In genomic region chr11:12888525-12889158, GRCh38 we compare ENCODE assay signal across 8 cellular contexts.
DNase-seq lines count a peak whose midpoint lies in the region; ATAC-seq and TF ChIP-seq lines count a peak whose summit lies in the region.

No MANE protein-coding gene starts in this region.

- peak; percentile 59 for ATAC-seq in HG03135 (IDR thresholded peaks at IDR 0.05; ENCODE audit: unreplicated experiment)
- ATAC-seq in GM18861 (IDR thresholded peaks at IDR 0.05; ENCODE audit: unreplicated experiment) = no peak

- no peak for TF ChIP-seq POLR2A in lower leg skin (IDR thresholded peaks at IDR 0.05)

- TF ChIP-seq CTCF in GM12864 (IDR thresholded peaks at IDR 0.05; ENCODE audit: low read depth, low read length, missing control alignments) = peak; percentile 78
- TF ChIP-seq CTCF in lower leg skin (IDR thresholded peaks at IDR 0.05) = peak in 1 of 3 donors; percentile 9

- DNase-seq in GM12864 (ENCODE audit: low read depth) = peak; percentile 39
- peak; percentile 10 for DNase-seq in NCI-H524 treated with DMSO at 0.1 percent for 48 hours (lab: John Stamatoyannopoulos, UW)
- DNase-seq in activated CD4-positive, alpha-beta T cell treated with anti-CD3 and anti-CD28 coated beads, Interleukin-2, amount 50 U/mL, for 1 hour = peak; percentile 66
- DNase-seq in dermis microvascular lymphatic vessel endothelial cell (ENCODE audit: low read depth in 2 of 2) = peak; percentile 90 to 95
- DNase-seq in lower leg skin (ENCODE audit: low spot score in 2 of 2) = peak; percentile 83 to 95
- peak; percentile 27 to 61 (median 34) for DNase-seq in stimulated activated CD4-positive, alpha-beta T cell treated with anti-CD3 and anti-CD28 coated beads, TNF-alpha, amount 100 ng/mL, for 24 hours (ENCODE audit: low read depth in 3 of 3)

- no peak overlapping the region for H3K4me3 ChIP-seq in GM12864 (ENCODE audit: low read depth, low read length)
- H3K4me3 ChIP-seq in lower leg skin (ENCODE audit: low read depth, poor library complexity, severe bottlenecking) = no peak overlapping the region

- WGBS in lower leg skin, 2 donors = 16 to 23% methylated on average over 6 of the region's 6 CpGs

- intact Hi-C loops in lower leg skin (cut with DNase I; ENCODE audit: low total_unique reads) = loop anchor here (5.0 to 10.0 kb wide), 2 partner anchors 294 to 556 kb away; no protein-coding TSS in a partner anchor

Comparison
In these comparisons a context has a peak if more than half of its experiments do, and no peak if none do; other contexts are left out.
1. DNase-seq: peak in every context shown above with its lines; median percentile 92 in dermis microvascular lymphatic vessel endothelial cell; 89 in lower leg skin; 66 in activated CD4-positive, alpha-beta T cell treated with anti-CD3 and anti-CD28 coated beads, Interleukin-2, amount 50 U/mL, for 1 hour; 39 in GM12864; 34 in stimulated activated CD4-positive, alpha-beta T cell treated with anti-CD3 and anti-CD28 coated beads, TNF-alpha, amount 100 ng/mL, for 24 hours; 10 in NCI-H524 treated with DMSO at 0.1 percent for 48 hours.